Comparison of ENCODE assay signal across 10 cellular contexts in the genomic region with DNA sequence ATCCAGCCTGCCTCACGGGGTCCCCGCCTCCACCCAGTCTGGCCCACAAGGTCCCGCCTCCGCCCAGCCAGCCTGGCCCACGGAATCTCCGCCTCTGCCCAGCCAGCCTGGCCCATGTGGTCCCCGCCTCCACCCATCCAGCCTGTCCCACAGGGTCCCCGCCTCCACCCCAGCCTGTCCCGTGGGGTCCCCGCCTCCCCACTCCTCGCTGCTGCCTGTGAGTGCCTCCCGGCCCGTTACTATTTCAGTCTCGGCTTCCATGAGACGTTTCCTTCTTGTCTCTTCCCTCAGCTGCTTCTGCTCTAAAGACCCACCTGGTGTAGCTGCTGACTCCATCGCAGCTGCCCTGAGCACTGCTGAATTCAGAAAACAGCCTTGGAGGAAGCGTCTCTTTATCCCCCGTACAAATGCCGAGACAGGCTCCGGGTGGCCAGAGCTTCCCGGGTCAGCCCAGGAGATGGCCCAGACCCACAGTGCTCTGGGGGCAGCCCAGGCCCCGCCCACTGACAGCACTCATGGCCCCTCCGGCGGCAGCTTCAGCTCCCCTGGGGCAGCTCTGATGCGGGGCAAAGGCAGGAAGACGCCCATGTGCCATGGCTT.
A peak's percentile ranks its signal among the peaks of the same experiment; 100 is the strongest.
DNase-seq lines count a peak whose midpoint lies in the region; ATAC-seq and TF ChIP-seq lines count a peak whose summit lies in the region.
"Had no signal": no experiment of that assay in that cellular context is flagged by ENCODE, and none has a peak within 500 bp of the region (broad histone marks: within the 10 kb centered on the region; RNA-seq: fewer than 3 reads in every experiment).

No MANE protein-coding gene starts in this region.

- DNase-seq in activated CD8-positive, alpha-beta T cell treated with anti-CD3 and anti-CD28 coated beads for 36 hours = no peak
- DNase-seq in activated CD8-positive, alpha-beta T cell treated with anti-CD3 and anti-CD28 coated beads, Interleukin-2, amount 10 ng/mL, durations not matched to agents 7 days and 5 days = no peak
- no peak for DNase-seq in activated naive CD8-positive, alpha-beta T cell treated with anti-CD3 and anti-CD28 coated beads, Interleukin-2, amount 50 U/mL, for 24 hours
- DNase-seq in osteoblast (ENCODE audit: insufficient read length, low spot score, missing footprints) = peak; percentile 95
- DNase-seq in 8988T = no peak
- DNase-seq in globus pallidus (ENCODE audit: low spot score) = no peak
- no peak for DNase-seq in stimulated activated CD8-positive, alpha-beta memory T cell treated with anti-CD3 and anti-CD28 coated beads, Interleukin-4, amount 100 ng/mL, for 48 hours

- H2AFZ ChIP-seq in osteoblast (ENCODE audit: low read length) = peak overlapping the region; percentile 85

- CTCF ChIA-PET in activated CD8-positive, alpha-beta T cell treated with anti-CD3 and anti-CD28 coated beads for 36 hours (lab: Charles Lee) = no interaction called here
- CTCF ChIA-PET in activated CD8-positive, alpha-beta T cell treated with anti-CD3 and anti-CD28 coated beads, Interleukin-2, amount 10 ng/mL, durations not matched to agents 7 days and 5 days (lab: Charles Lee) = no interaction called here

- H3K9me3 Mint-ChIP-seq in activated CD8-positive, alpha-beta T cell treated with anti-CD3 and anti-CD28 coated beads for 36 hours = no peaks in the 10 kb centered on the region
- H3K9me3 Mint-ChIP-seq in activated CD8-positive, alpha-beta T cell treated with anti-CD3 and anti-CD28 coated beads, Interleukin-2, amount 10 ng/mL, durations not matched to agents 7 days and 5 days (ENCODE audit: insufficient read depth) = no peaks in the 10 kb centered on the region
- no peaks in the 10 kb centered on the region for H3K9me3 Mint-ChIP-seq in activated naive CD8-positive, alpha-beta T cell treated with anti-CD3 and anti-CD28 coated beads, Interleukin-2, amount 50 U/mL, for 24 hours

- no peak for TF ChIP-seq CTCF in activated CD8-positive, alpha-beta T cell treated with anti-CD3 and anti-CD28 coated beads for 36 hours (IDR thresholded peaks at IDR 0.05)
- TF ChIP-seq CTCF in osteoblast (IDR thresholded peaks at IDR 0.05; ENCODE audit: extremely low read depth, low read depth, low read length) = no peak

- peak overlapping the region; percentile 72 for H3K4me3 ChIP-seq in osteoblast (ENCODE audit: insufficient read depth, low read length)

- peaks cover 45% of the 10 kb centered on the region for H3K36me3 Mint-ChIP-seq in activated CD8-positive, alpha-beta T cell treated with anti-CD3 and anti-CD28 coated beads for 36 hours (ENCODE audit: low read depth)
- H3K36me3 Mint-ChIP-seq in activated CD8-positive, alpha-beta T cell treated with anti-CD3 and anti-CD28 coated beads, Interleukin-2, amount 10 ng/mL, durations not matched to agents 7 days and 5 days (ENCODE audit: low read depth) = peaks cover 11% of the 10 kb centered on the region
- H3K36me3 Mint-ChIP-seq in activated naive CD8-positive, alpha-beta T cell treated with anti-CD3 and anti-CD28 coated beads, Interleukin-2, amount 50 U/mL, for 24 hours (ENCODE audit: low read depth) = peaks cover 44% of the 10 kb centered on the region

- H3K27me3 ChIP-seq in osteoblast (ENCODE audit: insufficient read depth, low read length) = no peaks in the 10 kb centered on the region

- H3K27ac ChIP-seq in osteoblast (ENCODE audit: low read depth, low read length) = peak overlapping the region; percentile 68
- H3K27ac ChIP-seq: C4-2B had no signal

- H3K27me3 Mint-ChIP-seq in activated CD8-positive, alpha-beta T cell treated with anti-CD3 and anti-CD28 coated beads for 36 hours = no peaks in the 10 kb centered on the region
- H3K27me3 Mint-ChIP-seq in activated CD8-positive, alpha-beta T cell treated with anti-CD3 and anti-CD28 coated beads, Interleukin-2, amount 10 ng/mL, durations not matched to agents 7 days and 5 days (ENCODE audit: low read depth) = no peaks in the 10 kb centered on the region
- no peaks in the 10 kb centered on the region for H3K27me3 Mint-ChIP-seq in activated naive CD8-positive, alpha-beta T cell treated with anti-CD3 and anti-CD28 coated beads, Interleukin-2, amount 50 U/mL, for 24 hours

- intact Hi-C loops in activated CD8-positive, alpha-beta T cell treated with anti-CD3 and anti-CD28 coated beads for 36 hours (cut with micrococcal nuclease) = no loop called here

- no peaks in the 10 kb centered on the region for H3K9me3 ChIP-seq in osteoblast (ENCODE audit: low read depth, low read length)

- no peaks in the 10 kb centered on the region for H3K4me1 ChIP-seq in osteoblast (ENCODE audit: insufficient read depth, low read length)

- no peaks in the 10 kb centered on the region for H4K20me1 ChIP-seq in osteoblast (ENCODE audit: insufficient read depth, low read length)

- no peak overlapping the region for H3K4me3 Mint-ChIP-seq in activated CD8-positive, alpha-beta T cell treated with anti-CD3 and anti-CD28 coated beads for 36 hours
- H3K4me3 Mint-ChIP-seq in activated CD8-positive, alpha-beta T cell treated with anti-CD3 and anti-CD28 coated beads, Interleukin-2, amount 10 ng/mL, durations not matched to agents 7 days and 5 days = no peak overlapping the region
- peak overlapping the region; percentile 57 for H3K4me3 Mint-ChIP-seq in activated naive CD8-positive, alpha-beta T cell treated with anti-CD3 and anti-CD28 coated beads, Interleukin-2, amount 50 U/mL, for 24 hours

- no peaks in the 10 kb centered on the region for H3K79me2 ChIP-seq in osteoblast (ENCODE audit: insufficient read depth, low read length)

- no peak for ATAC-seq in activated CD8-positive, alpha-beta T cell treated with anti-CD3 and anti-CD28 coated beads for 36 hours
- ATAC-seq in activated CD8-positive, alpha-beta T cell treated with anti-CD3 and anti-CD28 coated beads, Interleukin-2, amount 10 ng/mL, durations not matched to agents 7 days and 5 days = no peak
- ATAC-seq in HG03025 (IDR thresholded peaks at IDR 0.05; ENCODE audit: low FRiP score, unreplicated experiment) = peak; percentile 47
- ATAC-seq in activated naive CD8-positive, alpha-beta T cell treated with anti-CD3 and anti-CD28 coated beads, Interleukin-2, amount 50 U/mL, for 24 hours = no peak
- ATAC-seq: left colon had no signal

- H3K36me3 ChIP-seq in osteoblast (ENCODE audit: insufficient read depth, low read length) = no peaks in the 10 kb centered on the region

- POLR2A ChIA-PET in activated CD8-positive, alpha-beta T cell treated with anti-CD3 and anti-CD28 coated beads for 36 hours (lab: Charles Lee) = no interaction called here
- POLR2A ChIA-PET in activated CD8-positive, alpha-beta T cell treated with anti-CD3 and anti-CD28 coated beads, Interleukin-2, amount 10 ng/mL, durations not matched to agents 7 days and 5 days (lab: Charles Lee) = no interaction called here

- peak overlapping the region; percentile 79 for H3K4me2 ChIP-seq in osteoblast (ENCODE audit: insufficient read depth, low read length)

- peak overlapping the region; percentile 24 for H3K27ac Mint-ChIP-seq in activated CD8-positive, alpha-beta T cell treated with anti-CD3 and anti-CD28 coated beads for 36 hours
- H3K27ac Mint-ChIP-seq in activated CD8-positive, alpha-beta T cell treated with anti-CD3 and anti-CD28 coated beads, Interleukin-2, amount 10 ng/mL, durations not matched to agents 7 days and 5 days = no peak overlapping the region
- H3K27ac Mint-ChIP-seq in activated naive CD8-positive, alpha-beta T cell treated with anti-CD3 and anti-CD28 coated beads, Interleukin-2, amount 50 U/mL, for 24 hours = peak overlapping the region; percentile 35

- peaks cover 8% of the 10 kb centered on the region for H3K4me1 Mint-ChIP-seq in activated CD8-positive, alpha-beta T cell treated with anti-CD3 and anti-CD28 coated beads for 36 hours (ENCODE audit: low read depth)
- peaks cover 8% of the 10 kb centered on the region for H3K4me1 Mint-ChIP-seq in activated CD8-positive, alpha-beta T cell treated with anti-CD3 and anti-CD28 coated beads, Interleukin-2, amount 10 ng/mL, durations not matched to agents 7 days and 5 days (ENCODE audit: low read depth)
- H3K4me1 Mint-ChIP-seq in activated naive CD8-positive, alpha-beta T cell treated with anti-CD3 and anti-CD28 coated beads, Interleukin-2, amount 50 U/mL, for 24 hours = peaks cover 24% of the 10 kb centered on the region
